ENCODE assay signal across 10 cellular contexts in the genomic region with DNA sequence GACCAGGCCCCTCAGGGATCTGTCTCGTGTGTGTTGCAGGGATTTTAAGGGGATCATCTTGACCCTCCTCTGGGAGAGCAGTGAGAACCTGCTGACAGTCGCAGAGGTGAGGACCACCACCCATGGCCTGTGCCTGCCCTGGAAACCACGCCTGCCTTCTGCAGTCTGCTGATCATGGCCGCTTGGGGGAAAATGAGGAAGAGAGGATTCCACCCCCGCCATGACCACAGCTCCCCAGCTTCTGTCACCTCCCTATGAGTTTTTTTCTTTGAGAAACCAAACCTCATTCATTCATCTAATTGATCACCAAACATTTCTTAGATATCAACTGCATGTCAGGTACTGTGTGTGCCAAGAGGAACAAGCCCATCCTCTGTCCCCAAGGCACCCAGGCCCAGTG.
"Had no signal": no experiment of that assay in that cellular context is flagged by ENCODE, and none has a peak within 500 bp of the region (broad histone marks: within the 10 kb centered on the region; RNA-seq: fewer than 3 reads in every experiment).

No MANE protein-coding gene starts in this region.

- H3K27me3 Mint-ChIP-seq: activated CD4-positive, alpha-beta memory T cell treated with anti-CD3 and anti-CD28 coated beads for 36 hours; activated CD8-positive, alpha-beta memory T cell treated with anti-CD3 and anti-CD28 coated beads, Interleukin-2, amount 10 ng/mL, durations not matched to agents 7 days and 5 days; activated naive CD4-positive, alpha-beta T cell treated with anti-CD3 and anti-CD28 coated beads, Interleukin-2, amount 10 ng/mL, durations not matched to agents 7 days and 5 days; stimulated activated naive CD8-positive, alpha-beta T cell treated with anti-CD3 and anti-CD28 coated beads, Interleukin-15, amount 100 ng/mL, for 72 hours; type B pancreatic cell had no signal

- ATAC-seq: activated CD8-positive, alpha-beta memory T cell treated with anti-CD3 and anti-CD28 coated beads, Interleukin-2, amount 10 ng/mL, durations not matched to agents 7 days and 5 days; esophagus mucosa; right lobe of liver; stimulated activated naive CD8-positive, alpha-beta T cell treated with anti-CD3 and anti-CD28 coated beads, Interleukin-15, amount 100 ng/mL, for 72 hours had no signal

- H3K4me3 Mint-ChIP-seq: activated CD4-positive, alpha-beta memory T cell treated with anti-CD3 and anti-CD28 coated beads for 36 hours; activated CD8-positive, alpha-beta memory T cell treated with anti-CD3 and anti-CD28 coated beads, Interleukin-2, amount 10 ng/mL, durations not matched to agents 7 days and 5 days; activated naive CD4-positive, alpha-beta T cell treated with anti-CD3 and anti-CD28 coated beads, Interleukin-2, amount 10 ng/mL, durations not matched to agents 7 days and 5 days; neural crest cell; stimulated activated naive CD8-positive, alpha-beta T cell treated with anti-CD3 and anti-CD28 coated beads, Interleukin-15, amount 100 ng/mL, for 72 hours; T-helper 2 cell treated with Interferon-gamma antibody and Interleukin-4, amounts not matched to agents 5 μg/mL and 100 μg/mL, for 36 hours; type B pancreatic cell had no signal

- H3K4me1 Mint-ChIP-seq: neural crest cell had no signal

- DNase-seq: activated CD4-positive, alpha-beta memory T cell treated with anti-CD3 and anti-CD28 coated beads for 36 hours; activated CD8-positive, alpha-beta memory T cell treated with anti-CD3 and anti-CD28 coated beads, Interleukin-2, amount 10 ng/mL, durations not matched to agents 7 days and 5 days; activated naive CD4-positive, alpha-beta T cell treated with anti-CD3 and anti-CD28 coated beads, Interleukin-2, amount 10 ng/mL, durations not matched to agents 7 days and 5 days; activated T-cell treated with anti-CD3 and anti-CD28 coated beads, Interleukin-2, amount 50 U/mL, for 1 hour; right lobe of liver; stimulated activated naive CD8-positive, alpha-beta T cell treated with anti-CD3 and anti-CD28 coated beads, Interleukin-15, amount 100 ng/mL, for 72 hours had no signal

- H3K27ac Mint-ChIP-seq: activated CD4-positive, alpha-beta memory T cell treated with anti-CD3 and anti-CD28 coated beads for 36 hours; activated CD8-positive, alpha-beta memory T cell treated with anti-CD3 and anti-CD28 coated beads, Interleukin-2, amount 10 ng/mL, durations not matched to agents 7 days and 5 days; activated naive CD4-positive, alpha-beta T cell treated with anti-CD3 and anti-CD28 coated beads, Interleukin-2, amount 10 ng/mL, durations not matched to agents 7 days and 5 days; T-helper 2 cell treated with Interferon-gamma antibody and Interleukin-4, amounts not matched to agents 5 μg/mL and 100 μg/mL, for 36 hours had no signal

- H3K9me3 ChIP-seq: right lobe of liver had no signal
